16 cellular contexts compared by ENCODE assay signal in genomic region chr12:53093777-53094393, GRCh38. TPM values are rescaled to one million over a fixed set of nuclear protein-coding genes. Genes with fewer than 3 reads are reported as not detected.
DNase-seq lines count a peak whose midpoint lies in the region; ATAC-seq and TF ChIP-seq lines count a peak whose summit lies in the region.
"Had no signal": no experiment of that assay in that cellular context is flagged by ENCODE, and none has a peak within 500 bp of the region (broad histone marks: within the 10 kb centered on the region; RNA-seq: fewer than 3 reads in every experiment).

No MANE protein-coding gene starts in this region.

- peaks cover 11% of the 10 kb centered on the region for H3K4me1 ChIP-seq in mucosa of descending colon (ENCODE audit: low read depth)

- TF ChIP-seq CTCF in mucosa of descending colon (IDR thresholded peaks at IDR 0.05) (no peak), brain microvascular endothelial cell (IDR thresholded peaks at IDR 0.05; ENCODE audit: low read depth, low read length, missing control alignments) (no peak)

- in situ Hi-C loops in brain microvascular endothelial cell (cut with HindIII; ENCODE audit: low pct_ligation_motif_present, low sequenced_read_pairs), result no loop called here

- no peaks in the 10 kb centered on the region for H3K9me3 ChIP-seq in mucosa of descending colon
- H3K9me3 ChIP-seq: A549, testis had no signal

- H3K4me3 ChIP-seq in mucosa of descending colon (no peak overlapping the region), brain microvascular endothelial cell (ENCODE audit: low read depth, low read length) (no peak overlapping the region)
- H3K4me3 ChIP-seq: A549, testis had no signal

- peak; percentile 51 for DNase-seq in activated CD8-positive, alpha-beta memory T cell treated with anti-CD3 and anti-CD28 coated beads for 24 hours
- no peak for DNase-seq in activated CD8-positive, alpha-beta memory T cell treated with anti-CD3 and anti-CD28 coated beads, Interleukin-2, amount 50 U/mL, for 4 hours
- DNase-seq in mucosa of descending colon (no peak), ureter (ENCODE audit: low spot score) (peak; percentile 37), brain microvascular endothelial cell (no peak), KG1 (lab: John Stamatoyannopoulos, UW) (no peak), RPMI8226 (no peak)
- DNase-seq: midbrain, NCI-H1092 treated with DMSO at 0.1 percent for 48 hours, NCI-H510A, testis had no signal

- intact Hi-C loops in mucosa of descending colon (cut with DNase I, micrococcal nuclease), result no loop called here

- H3K36me3 ChIP-seq in mucosa of descending colon (ENCODE audit: low read depth) (no peaks in the 10 kb centered on the region), brain microvascular endothelial cell (replicated peaks) (no peaks in the 10 kb centered on the region)

- H3K27ac ChIP-seq in cingulate gyrus (ENCODE audit: low read depth, low read length) (peak overlapping the region; percentile 3), brain microvascular endothelial cell (no peak overlapping the region)
- H3K27ac ChIP-seq: epithelial cell of prostate, testis had no signal

- H3K27me3 ChIP-seq in brain microvascular endothelial cell (replicated peaks), result no peaks in the 10 kb centered on the region
- H3K27me3 ChIP-seq: testis had no signal

- peak; percentile 11 for ATAC-seq in mucosa of descending colon
- ATAC-seq: A549 had no signal

RNA-seq across cellular contexts. Expression of gene IGFBP6, which starts 3.6 kb away (rescaled TPM):
- total RNA-seq in mucosa of descending colon (10 to 100 TPM in 2 of 3 donors, 1 to 10 TPM in 1; 10.0 to 93.4 (median 27.1) TPM), ureter (133 TPM)
- total RNA-seq: activated T-helper 1 cell treated with anti-CD3 and anti-CD28 coated beads, Interleukin-12 subunit alpha, Interleukin-12 subunit beta, Interleukin-2, Interleukin-4 antibody, amounts not matched to agents 30 ng/mL and 10 ng/mL and 1 ng/mL, durations not matched to agents 14 hours and 24 hours and 36 hours had no signal

RNA-seq across cellular contexts. Expression of gene SOAT2, which starts 9.4 kb away (rescaled TPM):
- total RNA-seq in mucosa of descending colon (under 1 TPM in 1 of 3 donors, not detected in 2; 0.41 TPM), ureter (0.18 TPM)
- total RNA-seq: activated T-helper 1 cell treated with anti-CD3 and anti-CD28 coated beads, Interleukin-12 subunit alpha, Interleukin-12 subunit beta, Interleukin-2, Interleukin-4 antibody, amounts not matched to agents 30 ng/mL and 10 ng/mL and 1 ng/mL, durations not matched to agents 14 hours and 24 hours and 36 hours; bronchial epithelial cell had no signal

RNA-seq across cellular contexts. Expression of gene SPRYD3, which starts 14.7 kb away (rescaled TPM):
- total RNA-seq in mucosa of descending colon (10 to 100 TPM; 27.3 to 51.0 (median 32.5) TPM), ureter (66.6 TPM)

RNA-seq across cellular contexts. Expression of gene TNS2, which starts 44.0 kb away (rescaled TPM):
- 100 to 1,000 TPM in 1 of 3 donors, 10 to 100 TPM in 2; 22.6 to 119 (median 51.9) TPM for total RNA-seq in mucosa of descending colon
- 198 TPM for total RNA-seq in ureter

Comparison
In these comparisons a context has a peak if more than half of its experiments do, and no peak if none do; other contexts are left out.
1. DNase-seq: peak in activated CD8-positive, alpha-beta memory T cell treated with anti-CD3 and anti-CD28 coated beads for 24 hours (single experiment) and ureter (single experiment); none in activated CD8-positive, alpha-beta memory T cell treated with anti-CD3 and anti-CD28 coated beads, Interleukin-2, amount 50 U/mL, for 4 hours (single experiment), mucosa of descending colon (0 of 3), brain microvascular endothelial cell (single experiment), KG1 (single experiment) and RPMI8226 (single experiment).